In the genomic region with DNA sequence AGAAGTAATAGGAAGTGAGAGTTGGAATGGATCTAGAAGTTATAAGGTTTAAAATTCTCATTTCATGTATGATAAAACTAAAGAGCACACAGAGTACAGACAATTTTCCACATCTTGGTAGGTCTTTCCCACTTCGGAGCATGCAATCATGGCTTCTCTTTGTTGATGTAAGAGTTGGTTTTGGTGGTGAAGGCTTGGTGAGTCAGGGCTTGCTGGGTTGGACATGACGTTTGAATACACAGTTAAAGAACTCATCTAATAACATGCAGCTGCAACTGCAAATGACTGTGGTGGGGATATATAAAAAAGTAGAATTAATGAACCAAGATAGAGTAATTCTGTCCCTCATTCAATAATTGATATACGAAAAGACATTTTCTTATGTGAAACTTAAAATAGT, we compare ENCODE assay signal across 5 cellular contexts. TPM values are rescaled to one million over a fixed set of nuclear protein-coding genes. Genes with fewer than 3 reads are reported as not detected.
"Had no signal": no experiment of that assay in that cellular context is flagged by ENCODE, and none has a peak within 500 bp of the region (broad histone marks: within the 10 kb centered on the region; RNA-seq: fewer than 3 reads in every experiment).

No MANE protein-coding gene starts in this region.

- DNase-seq: H7, HFFc6, IMR-90 had no signal

RNA-seq across cellular contexts. Expression of gene GRM7, which starts 39.5 kb away (rescaled TPM):
- total RNA-seq: GM23338, HFFc6, IMR-90, K562 had no signal
- polyA plus RNA-seq: IMR-90, K562 had no signal
